Comparison of ENCODE assay signal across 1 cellular context in the genomic region with DNA sequence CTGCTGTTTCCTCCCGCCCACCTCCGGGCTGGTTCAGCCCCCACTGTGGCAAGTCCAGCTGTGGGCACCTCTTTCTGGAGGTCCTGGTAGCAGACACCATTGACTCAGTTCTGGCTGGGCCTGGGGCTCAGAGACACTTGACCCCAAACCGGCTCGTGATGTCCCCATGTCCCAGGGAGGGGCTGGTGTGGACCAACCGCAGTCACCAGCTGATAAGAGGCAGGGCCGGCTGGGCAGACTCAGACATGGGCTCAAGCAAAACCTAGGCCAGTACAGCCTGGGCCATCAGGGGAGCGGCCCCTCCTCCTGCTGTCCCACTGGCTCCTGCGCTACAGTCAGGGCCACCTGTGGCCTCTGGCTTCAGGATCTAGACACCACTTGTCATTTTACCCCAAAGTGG.
TF ChIP-seq lines count a peak whose summit lies in the region.

No MANE protein-coding gene starts in this region.

TF ChIP-seq in GM12878, 131 proteins besides CTCF, POLR2A, EP300 and RAD21:
- TF ChIP-seq SMC3 (IDR thresholded peaks at IDR 0.05; ENCODE audit: borderline replicate concordance, low read length) = no peak
